In genomic region chr17:81052199-81052997, GRCh38 we compare ENCODE assay signal across 11 cellular contexts. TPM values are rescaled to one million over a fixed set of nuclear protein-coding genes. Genes with fewer than 3 reads are reported as not detected.
A peak's percentile ranks its signal among the peaks of the same experiment; 100 is the strongest.
DNase-seq lines count a peak whose midpoint lies in the region; ATAC-seq, FAIRE-seq and TF ChIP-seq lines count a peak whose summit lies in the region.
"Had no signal": no experiment of that assay in that cellular context is flagged by ENCODE, and none has a peak within 500 bp of the region (broad histone marks: within the 10 kb centered on the region; RNA-seq: fewer than 3 reads in every experiment).

No MANE protein-coding gene starts in this region.

- H3K9ac ChIP-seq in liver (ENCODE audit: low read depth in 1 of 2, low read length in 2 of 2) (no peak overlapping the region), HepG2 (ENCODE audit: insufficient read depth, low read depth, low read length) (no peak overlapping the region), endodermal cell (ENCODE audit: extremely low read depth, low read length, poor library complexity, severe bottlenecking) (no peak overlapping the region)

- no peak for DNase-seq in HepG2 (ENCODE audit: low spot score)
- no peak for DNase-seq in endodermal cell
- DNase-seq in nephron progenitor cell: no peak
- no peak for DNase-seq in stimulated activated naive CD8-positive, alpha-beta T cell treated with anti-CD3 and anti-CD28 coated beads, Interleukin-15, amount 100 ng/mL, for 72 hours
- DNase-seq in GM19239 (ENCODE audit: insufficient read length, low spot score): no peak
- no peak for DNase-seq in osteocyte (ENCODE audit: extremely low spot score, unreplicated experiment)
- DNase-seq: NCI-H446 had no signal

- ATAC-seq in HepG2 (no peak), GM18502 (IDR thresholded peaks at IDR 0.05; ENCODE audit: poor library complexity, unreplicated experiment) (no peak)
- no peak for ATAC-seq in stimulated activated naive CD8-positive, alpha-beta T cell treated with anti-CD3 and anti-CD28 coated beads, Interleukin-15, amount 100 ng/mL, for 72 hours

- H3K4me3 ChIP-seq in liver (ENCODE audit: low read depth in 1 of 3, low read length in 3 of 3): no peak overlapping the region
- no peak overlapping the region for H3K4me3 ChIP-seq in HepG2 (replicated peaks in 1 of 3; ENCODE audit: insufficient read depth in 1 of 3, low read depth in 2 of 3, low read length in 3 of 3)
- no peak overlapping the region for H3K4me3 ChIP-seq in endodermal cell (ENCODE audit: low read length)

- H3K4me1 Mint-ChIP-seq in endodermal cell (peaks cover 10% of the 10 kb centered on the region), nephron progenitor cell (peaks cover 62% of the 10 kb centered on the region), osteocyte (ENCODE audit: unreplicated experiment) (peaks cover 42% of the 10 kb centered on the region)
- H3K4me1 Mint-ChIP-seq in stimulated activated naive CD8-positive, alpha-beta T cell treated with anti-CD3 and anti-CD28 coated beads, Interleukin-15, amount 100 ng/mL, for 72 hours: peaks cover 23% of the 10 kb centered on the region

- H3K79me2 ChIP-seq in HepG2 (ENCODE audit: insufficient read depth, low read length): peaks cover 30% of the 10 kb centered on the region

- H3K9me3 Mint-ChIP-seq in endodermal cell (no peaks in the 10 kb centered on the region), nephron progenitor cell (no peaks in the 10 kb centered on the region), osteocyte (ENCODE audit: unreplicated experiment) (no peaks in the 10 kb centered on the region)
- no peaks in the 10 kb centered on the region for H3K9me3 Mint-ChIP-seq in stimulated activated naive CD8-positive, alpha-beta T cell treated with anti-CD3 and anti-CD28 coated beads, Interleukin-15, amount 100 ng/mL, for 72 hours
- H3K9me3 Mint-ChIP-seq: IgD-negative memory B cell, mesothelial cell of epicardium had no signal

- no peak overlapping the region for H2AFZ ChIP-seq in HepG2 (ENCODE audit: low read length)

- CTCF ChIA-PET in HepG2 (lab: Yijun Ruan, JAX; ENCODE audit: low intra/inter-chr PET ratio, low total read pairs): no interaction called here

- POLR2A ChIA-PET in HepG2 (lab: Yijun Ruan, JAX): no interaction called here

- TF ChIP-seq RAD21 in liver (IDR thresholded peaks at IDR 0.05) (no peak), HepG2 (CRISPR knock-in tag; IDR thresholded peaks at IDR 0.05) (no peak)

- no peaks in the 10 kb centered on the region for H3K27me3 ChIP-seq in liver (ENCODE audit: control insufficient read depth in 4 of 4, insufficient read depth in 4 of 4, low read length in 3 of 4)
- H3K27me3 ChIP-seq in HepG2 (ENCODE audit: control insufficient read depth in 1 of 2, insufficient read depth in 2 of 2, low read length in 2 of 2): no peaks in the 10 kb centered on the region
- no peaks in the 10 kb centered on the region for H3K27me3 ChIP-seq in endodermal cell (ENCODE audit: control insufficient read depth, insufficient read depth, low read length, poor library complexity, severe bottlenecking)

- TF ChIP-seq EP300 in HepG2 (IDR thresholded peaks at IDR 0.05; ENCODE audit: low read depth in 2 of 2, low read length in 2 of 2) (no peak), HepG2 (CRISPR knock-in tag; IDR thresholded peaks at IDR 0.05; ENCODE audit: borderline replicate concordance) (no peak)

- FAIRE-seq in HepG2 (lab: Jason Lieb, UNC) (no peak), GM19239 (lab: Jason Lieb, UNC) (no peak)

- H3K9me3 ChIP-seq in liver (ENCODE audit: control insufficient read depth in 4 of 4, low read length in 3 of 4) (no peaks in the 10 kb centered on the region), HepG2 (ENCODE audit: low read length) (no peaks in the 10 kb centered on the region), endodermal cell (ENCODE audit: control insufficient read depth, low read length) (no peaks in the 10 kb centered on the region)

- H3K36me3 Mint-ChIP-seq in endodermal cell (ENCODE audit: low read depth): no peaks in the 10 kb centered on the region
- peaks cover 8% of the 10 kb centered on the region for H3K36me3 Mint-ChIP-seq in nephron progenitor cell (ENCODE audit: low read depth)
- no peaks in the 10 kb centered on the region for H3K36me3 Mint-ChIP-seq in osteocyte (ENCODE audit: unreplicated experiment)
- H3K36me3 Mint-ChIP-seq: IgD-negative memory B cell, mesothelial cell of epicardium had no signal

- no peak for TF ChIP-seq POLR2A in HepG2 (IDR thresholded peaks at IDR 0.05; ENCODE audit: insufficient read depth in 1 of 2, low read depth in 2 of 2, low read length in 2 of 2)

- peaks cover 8 to 33% (median 21%) of the 10 kb centered on the region in 4 donors for H3K4me1 ChIP-seq in liver (ENCODE audit: control insufficient read depth in 4 of 4, insufficient read depth in 4 of 4, low read length in 3 of 4)
- H3K4me1 ChIP-seq in HepG2 (ENCODE audit: insufficient read depth, low read length): peaks cover 19% of the 10 kb centered on the region
- H3K4me1 ChIP-seq in endodermal cell (ENCODE audit: control insufficient read depth, insufficient read depth, low read length): peaks cover 3% of the 10 kb centered on the region

- no TSS peak for BruUV-seq in HepG2 (replicated peaks; lab: Mats Ljungman, UMichigan)

- H3K27ac ChIP-seq in liver (ENCODE audit: low read depth in 1 of 2, low read length in 2 of 2) (no peak overlapping the region), HepG2 (ENCODE audit: extremely low read length, insufficient read depth, low read length) (no peak overlapping the region), endodermal cell (ENCODE audit: low read depth, low read length) (peak overlapping the region; percentile 44)

- in situ Hi-C loops in HepG2 (cut with HindIII; ENCODE audit: extremely low pct_ligation_motif_present, low pct_unique_long_range_greater_than_20kb): no loop called here

- H4K20me1 ChIP-seq in HepG2 (ENCODE audit: insufficient read depth, low read length): peaks cover 18% of the 10 kb centered on the region; the same call in 1 of the 2 replicates

- WGBS in liver: 86% methylated on average over 31 of the region's 31 CpGs
- WGBS in HepG2 (ENCODE audit: low lambda C conversion rate): 93% methylated on average over 29 of the region's 31 CpGs
- WGBS in endodermal cell (ENCODE audit: insufficient coverage in 1 of 2, insufficient read length in 1 of 2), 2 experiments: 84 to 90% methylated on average over 20 to 30 of the region's 31 CpGs

- peaks cover 0 to 16% (median 0%) of the 10 kb centered on the region in 4 donors for H3K36me3 ChIP-seq in liver (ENCODE audit: control insufficient read depth in 4 of 4, insufficient read depth in 3 of 4, low read depth in 1 of 4, low read length in 3 of 4)
- peaks cover 17 to 31% of the 10 kb centered on the region in 2 experiments; a peak in 4 of 5 replicates for H3K36me3 ChIP-seq in HepG2 (replicated peaks in 1 of 2; ENCODE audit: control insufficient read depth in 1 of 2, insufficient read depth in 2 of 2, low read length in 2 of 2)
- H3K36me3 ChIP-seq in endodermal cell (ENCODE audit: control insufficient read depth, insufficient read depth, low read length): no peaks in the 10 kb centered on the region

- H3K27ac Mint-ChIP-seq in endodermal cell: no peak overlapping the region
- peak overlapping the region; percentile 87 for H3K27ac Mint-ChIP-seq in nephron progenitor cell
- peak overlapping the region in 1 of 2 donors; percentile 81 for H3K27ac Mint-ChIP-seq in stimulated activated naive CD8-positive, alpha-beta T cell treated with anti-CD3 and anti-CD28 coated beads, Interleukin-15, amount 100 ng/mL, for 72 hours
- H3K27ac Mint-ChIP-seq in osteocyte (ENCODE audit: unreplicated experiment): no peak overlapping the region
- H3K27ac Mint-ChIP-seq: mesothelial cell of epicardium had no signal

- TF ChIP-seq CTCF in liver (IDR thresholded peaks at IDR 0.05; ENCODE audit: low read depth, low read length, missing input control) (no peak), HepG2 (CRISPR knock-in tag; IDR thresholded peaks at IDR 0.05) (no peak), endodermal cell (conservative IDR thresholded peaks at IDR 0.05) (no peak), nephron progenitor cell (IDR thresholded peaks at IDR 0.05) (no peak), osteocyte (IDR thresholded peaks at IDR 0.05) (no peak)

- H3K27me3 Mint-ChIP-seq in endodermal cell (ENCODE audit: insufficient read depth) (no peaks in the 10 kb centered on the region), nephron progenitor cell (ENCODE audit: low read depth, poor library complexity) (peaks cover 4% of the 10 kb centered on the region), osteocyte (ENCODE audit: unreplicated experiment) (no peaks in the 10 kb centered on the region)
- no peaks in the 10 kb centered on the region for H3K27me3 Mint-ChIP-seq in stimulated activated naive CD8-positive, alpha-beta T cell treated with anti-CD3 and anti-CD28 coated beads, Interleukin-15, amount 100 ng/mL, for 72 hours

- H3K4me3 Mint-ChIP-seq in endodermal cell (no peak overlapping the region), nephron progenitor cell (peak overlapping the region; percentile 52), osteocyte (ENCODE audit: unreplicated experiment) (no peak overlapping the region)
- H3K4me3 Mint-ChIP-seq in stimulated activated naive CD8-positive, alpha-beta T cell treated with anti-CD3 and anti-CD28 coated beads, Interleukin-15, amount 100 ng/mL, for 72 hours: no peak overlapping the region
- H3K4me3 Mint-ChIP-seq: mesothelial cell of epicardium had no signal

- intact Hi-C loops in HepG2 (cut with micrococcal nuclease; ENCODE audit: unreplicated experiment): no loop called here

- H3K4me2 ChIP-seq in HepG2 (ENCODE audit: low read depth, low read length): no peak overlapping the region

RNA-seq across cellular contexts. Expression of gene BAIAP2, which starts 17.4 kb away (rescaled TPM):
- total RNA-seq in liver (10 to 100 TPM in 1 of 2 donors, 1 to 10 TPM in 1; 8.1 to 42.5 TPM), HepG2 (2016; rRNA removed; fragmentation: Illumina TruSeq; extraction: Trizol) (16.3 and 22.5 TPM in 2 replicates), endodermal cell (10 to 100 TPM; 24.9 to 32.7 TPM), osteocyte (24.4 and 29.0 TPM in 2 replicates)
- polyA plus RNA-seq in liver (10 to 100 TPM; 47.3 to 61.3 TPM), HepG2 (2011; rRNA removed) (24.0 and 29.8 TPM in 2 replicates)
- total RNA-seq in HepG2 (2016; cell fraction: cytosol; rRNA removed; fragmentation: Illumina TruSeq; extraction: Trizol; ENCODE audit: low read depth): 8.5 and 9.9 TPM in 2 replicates
- 15.1 and 19.9 TPM in 2 replicates for total RNA-seq in HepG2 (2016; cell fraction: insoluble cytoplasmic fraction; rRNA removed; fragmentation: Illumina TruSeq; extraction: Trizol)
- total RNA-seq in HepG2 (2016; cell fraction: membrane; rRNA removed; fragmentation: Illumina TruSeq; extraction: Trizol): 11.6 and 11.8 TPM in 2 replicates
- 15.9 and 21.1 TPM in 2 replicates for total RNA-seq in HepG2 (2016; cell fraction: nucleus; rRNA removed; fragmentation: Illumina TruSeq; extraction: Trizol)
- polyA plus RNA-seq in HepG2 (2011; cell fraction: cytosol; rRNA removed): 14.8 and 22.5 TPM in 2 replicates
- polyA plus RNA-seq in HepG2 (2011; cell fraction: nucleus; rRNA removed): 101 and 122 TPM in 2 replicates
- polyA plus RNA-seq in HepG2 (2012): 34.4 and 34.9 TPM in 2 replicates
- 3.9 and 4.4 TPM in 2 replicates for polyA plus RNA-seq in HepG2 (2016; cell fraction: cytosol; fragmentation: Illumina TruSeq; extraction: Trizol; ENCODE audit: low read depth)
- polyA plus RNA-seq in HepG2 (2016; cell fraction: insoluble cytoplasmic fraction; fragmentation: Illumina TruSeq; extraction: Trizol; ENCODE audit: low read depth): 14.7 and 22.4 TPM in 2 replicates
- 6.8 and 8.2 TPM in 2 replicates for polyA plus RNA-seq in HepG2 (2016; cell fraction: membrane; fragmentation: Illumina TruSeq; extraction: Trizol; ENCODE audit: low read depth)
- 38.9 and 40.0 TPM in 2 replicates for polyA plus RNA-seq in HepG2 (2016; cell fraction: nucleus; fragmentation: Illumina TruSeq; extraction: Trizol; ENCODE audit: insufficient read depth, low read depth)
- 6.9 and 34.6 TPM in 2 replicates for polyA minus RNA-seq in HepG2 (2011; rRNA and poly(A)+ RNA removed; ENCODE audit: low replicate concordance)
- polyA minus RNA-seq in HepG2 (2011; cell fraction: cytosol; rRNA and poly(A)+ RNA removed): 19.5 and 20.5 TPM in 2 replicates
- 51.2 and 56.7 TPM in 2 replicates for polyA minus RNA-seq in HepG2 (2011; cell fraction: nucleus; rRNA and poly(A)+ RNA removed)
- polyA plus RNA-seq in endodermal cell (2013, experiment 1 of 2): 41.7 TPM
- polyA plus RNA-seq in endodermal cell (2013, experiment 2 of 2): 39.0 TPM
